In genomic region chr16:56669840-56670639, GRCh38 we compare ENCODE assay signal across 24 cellular contexts. TPM values are rescaled to one million over a fixed set of nuclear protein-coding genes. Genes with fewer than 3 reads are reported as not detected.
DNase-seq lines count a peak whose midpoint lies in the region; ATAC-seq, FAIRE-seq and TF ChIP-seq lines count a peak whose summit lies in the region.
"Had no signal": no experiment of that assay in that cellular context is flagged by ENCODE, and none has a peak within 500 bp of the region (broad histone marks: within the 10 kb centered on the region; RNA-seq: fewer than 3 reads in every experiment).

No MANE protein-coding gene starts in this region.

- H3K4me3 ChIP-seq in BLaER1 treated with 17β-estradiol and CSF1 and Interleukin-3, amounts not matched to agents 10 nM and 100 nM = no peak overlapping the region
- peak overlapping the region; percentile 45 for H3K4me3 ChIP-seq in HUES48 (ENCODE audit: low read depth, low read length)
- H3K4me3 ChIP-seq in duodenal mucosa (ENCODE audit: low read depth in 1 of 2, low read length in 2 of 2) = peak overlapping the region; percentile 56 to 78
- H3K4me3 ChIP-seq in right lobe of liver = peak overlapping the region; percentile 18 to 85 (median 73)
- H3K4me3 ChIP-seq: breast epithelium, PC-9, thoracic aorta had no signal

- 30% methylated on average over 14 of the region's 19 CpGs for WGBS in right lobe of liver (ENCODE audit: insufficient coverage, low coverage, low lambda C conversion rate, missing lambda C conversion rate)

- TF ChIP-seq CTCF in right lobe of liver (IDR thresholded peaks at IDR 0.05) = no peak
- no peak for TF ChIP-seq CTCF in RWPE1 (conservative IDR thresholded peaks at IDR 0.05; ENCODE audit: low read depth)
- TF ChIP-seq CTCF in chondrocyte (IDR thresholded peaks at IDR 0.05) = no peak

- H3K27me3 Mint-ChIP-seq in chondrocyte (ENCODE audit: low read depth) = peaks cover 41% of the 10 kb centered on the region

- FAIRE-seq in frontal cortex (lab: Jason Lieb, UNC) = no peak
- FAIRE-seq: small intestine had no signal

- no peaks in the 10 kb centered on the region for H3K9me3 Mint-ChIP-seq in chondrocyte (ENCODE audit: low read depth)
- H3K9me3 Mint-ChIP-seq: activated naive CD4-positive, alpha-beta T cell treated with anti-CD3 and anti-CD28 coated beads, Interleukin-2, amount 50 U/mL, for 72 hours had no signal

- no peak overlapping the region for H3K27ac ChIP-seq in BLaER1 treated with 17β-estradiol and CSF1 and Interleukin-3, amounts not matched to agents 10 nM and 100 nM
- no peak overlapping the region for H3K27ac ChIP-seq in HUES48 (ENCODE audit: low read depth, low read length)
- H3K27ac ChIP-seq in duodenal mucosa (ENCODE audit: low read depth, low read length) = peak overlapping the region; percentile 41
- peak overlapping the region in 2 of 3 donors; percentile 69 to 88 for H3K27ac ChIP-seq in right lobe of liver
- no peak overlapping the region for H3K27ac ChIP-seq in RWPE1
- H3K27ac ChIP-seq: breast epithelium, heart right ventricle, PC-9, thoracic aorta had no signal

- H3K27me3 ChIP-seq in BLaER1 treated with 17β-estradiol and CSF1 and Interleukin-3, amounts not matched to agents 10 nM and 100 nM = peaks cover 82 to 97% (median 92%) of the 10 kb centered on the region in 11 experiments
- peaks cover 96% of the 10 kb centered on the region for H3K27me3 ChIP-seq in HUES48 (ENCODE audit: control insufficient read depth, insufficient read depth, low read length)
- H3K27me3 ChIP-seq in duodenal mucosa (ENCODE audit: control insufficient read depth in 1 of 2, insufficient read depth in 2 of 2, low read length in 2 of 2) = peaks cover 0 to 14% of the 10 kb centered on the region in 2 donors
- no peaks in the 10 kb centered on the region for H3K27me3 ChIP-seq in right lobe of liver

- H3K4me2 ChIP-seq in BLaER1 treated with 17β-estradiol and CSF1 and Interleukin-3, amounts not matched to agents 10 nM and 100 nM = peak overlapping the region in 10 of 11 experiments; percentile 24 to 67 (median 38); a peak in 14 of 22 replicates
- H3K4me2 ChIP-seq: PC-9, SK-N-SH had no signal

- H3K4me1 ChIP-seq in BLaER1 treated with 17β-estradiol and CSF1 and Interleukin-3, amounts not matched to agents 10 nM and 100 nM = peaks cover 28 to 73% (median 50%) of the 10 kb centered on the region in 10 experiments
- peaks cover 17% of the 10 kb centered on the region for H3K4me1 ChIP-seq in HUES48 (ENCODE audit: control insufficient read depth, insufficient read depth, low read length)
- H3K4me1 ChIP-seq in duodenal mucosa (ENCODE audit: control insufficient read depth in 1 of 2, insufficient read depth in 2 of 2, low read length in 2 of 2) = peaks cover 13 to 23% of the 10 kb centered on the region in 2 donors
- H3K4me1 ChIP-seq in right lobe of liver = peaks cover 0 to 9% (median 0%) of the 10 kb centered on the region in 4 donors
- H3K4me1 ChIP-seq: breast epithelium had no signal

- H3K4me3 Mint-ChIP-seq in chondrocyte (ENCODE audit: unreplicated experiment) = no peak overlapping the region

- peaks cover 0 to 35% (median 9%) of the 10 kb centered on the region in 11 experiments; a peak in 12 of 22 replicates for H4K20me1 ChIP-seq in BLaER1 treated with 17β-estradiol and CSF1 and Interleukin-3, amounts not matched to agents 10 nM and 100 nM

- H3K4me1 Mint-ChIP-seq in chondrocyte (ENCODE audit: low read depth) = peaks cover 4% of the 10 kb centered on the region

- POLR2A ChIA-PET in RWPE1 (lab: Yijun Ruan, JAX; ENCODE audit: low non-redundant PET) = no interaction called here

- no peak overlapping the region for H3K9ac ChIP-seq in BLaER1 treated with 17β-estradiol and CSF1 and Interleukin-3, amounts not matched to agents 10 nM and 100 nM
- H3K9ac ChIP-seq in HUES48 (ENCODE audit: low read depth, low read length) = no peak overlapping the region
- H3K9ac ChIP-seq in duodenal mucosa (ENCODE audit: low read depth in 1 of 2, low read length in 2 of 2) = peak overlapping the region; percentile 55 to 78
- H3K9ac ChIP-seq: SK-N-SH had no signal

- CTCF ChIA-PET in RWPE1 (lab: Yijun Ruan, JAX) = no interaction called here

- ATAC-seq in right lobe of liver = peak in 1 of 4 donors; percentile 2

- no peaks in the 10 kb centered on the region for H3K36me3 ChIP-seq in BLaER1 treated with 17β-estradiol and CSF1 and Interleukin-3, amounts not matched to agents 10 nM and 100 nM
- H3K36me3 ChIP-seq in HUES48 (ENCODE audit: control insufficient read depth, insufficient read depth, low read length) (no peaks in the 10 kb centered on the region), duodenal mucosa (ENCODE audit: control insufficient read depth in 1 of 2, insufficient read depth in 2 of 2, low read length in 2 of 2) (peaks cover 0 to 11% of the 10 kb centered on the region in 2 donors), right lobe of liver (no peaks in the 10 kb centered on the region)
- H3K36me3 ChIP-seq: breast epithelium, heart right ventricle, thoracic aorta had no signal

- no peak for TF ChIP-seq POLR2A in right lobe of liver (IDR thresholded peaks at IDR 0.05)

- DNase-seq in right lobe of liver (peak in 2 of 3 donors; percentile 72 to 74), frontal cortex (ENCODE audit: low spot score in 2 of 2) (no peak), RWPE1 (ENCODE audit: low spot score) (no peak), chondrocyte (ENCODE audit: low spot score) (no peak), SW480 (ENCODE audit: low spot score) (no peak)
- DNase-seq: activated T-cell treated with anti-CD3 and anti-CD28 coated beads, Interleukin-2, amount 50 U/mL, for 1 hour; Caco-2; dermis blood vessel endothelial cell; heart right ventricle; left cardiac atrium; NCI-H1092 treated with DMSO at 0.1 percent for 48 hours; NCI-H748 treated with DMSO at 0.1 percent for 48 hours; PC-9; SK-N-SH; stimulated activated CD4-positive, alpha-beta T cell treated with anti-CD3 and anti-CD28 coated beads, Interleukin-4, amount 100 ng/mL, for 24 hours had no signal

- no peaks in the 10 kb centered on the region for H3K9me3 ChIP-seq in BLaER1 treated with 17β-estradiol and CSF1 and Interleukin-3, amounts not matched to agents 10 nM and 100 nM (replicated peaks in 1 of 11)
- H3K9me3 ChIP-seq in HUES48 (ENCODE audit: control insufficient read depth, insufficient read depth, low read length) (no peaks in the 10 kb centered on the region), duodenal mucosa (ENCODE audit: control insufficient read depth in 1 of 2, low read length in 2 of 2) (no peaks in the 10 kb centered on the region), right lobe of liver (no peaks in the 10 kb centered on the region)
- H3K9me3 ChIP-seq: breast epithelium, Caco-2, heart right ventricle, SK-N-SH, thoracic aorta had no signal

- no peaks in the 10 kb centered on the region for H3K36me3 Mint-ChIP-seq in chondrocyte (ENCODE audit: low read depth)

- H3K27ac Mint-ChIP-seq in chondrocyte (ENCODE audit: unreplicated experiment) = no peak overlapping the region
- H3K27ac Mint-ChIP-seq: activated naive CD4-positive, alpha-beta T cell treated with anti-CD3 and anti-CD28 coated beads, Interleukin-2, amount 50 U/mL, for 72 hours had no signal

- intact Hi-C loops in right lobe of liver (cut with DNase I) = no loop called here

RNA-seq across cellular contexts. Expression of gene MT1H, which starts 0.4 kb away (rescaled TPM):
- total RNA-seq in right lobe of liver = 1,000 to 10,000 TPM in 2 of 6 experiments, 100 to 1,000 TPM in 2, under 1 TPM in 1, not detected in 1; 0.74 to 1,258 (median 358) TPM
- total RNA-seq in frontal cortex = not detected
- not detected in 3 replicates for total RNA-seq in chondrocyte
- total RNA-seq: activated naive CD4-positive, alpha-beta T cell treated with anti-CD3 and anti-CD28 coated beads, Interleukin-2, amount 50 U/mL, for 72 hours; breast epithelium; Caco-2; dermis blood vessel endothelial cell; fibroblast of lung; left cardiac atrium; myocyte; PC-9; thoracic aorta had no signal

RNA-seq across cellular contexts. Expression of gene MT1G, which starts 2.2 kb away (rescaled TPM):
- total RNA-seq in right lobe of liver (1,000 to 10,000 TPM in 4 of 6 experiments, 100 to 1,000 TPM in 2; 490 to 8,056 (median 1,365) TPM), frontal cortex (not detected), chondrocyte (1.1 TPM in 2 of 3 replicates, not detected in the other)
- total RNA-seq: Caco-2, dermis blood vessel endothelial cell, myocyte, PC-9 had no signal

RNA-seq across cellular contexts. Expression of gene MT1X, which starts 12.2 kb away (rescaled TPM):
- 1,000 to 10,000 TPM in 4 of 6 experiments, 100 to 1,000 TPM in 2; 808 to 2,440 (median 1,620) TPM for total RNA-seq in right lobe of liver
- total RNA-seq in frontal cortex = 7.7 TPM
- total RNA-seq in chondrocyte = 36.6 to 136 TPM (median 44.7 TPM) in 3 replicates

RNA-seq across cellular contexts. Expression of gene MT1F, which starts 12.3 kb away (rescaled TPM):
- total RNA-seq in right lobe of liver (100 to 1,000 TPM in 4 of 6 experiments, 10 to 100 TPM in 2; 10.1 to 934 (median 197) TPM), frontal cortex (1.2 TPM), chondrocyte (2.6 to 5.8 TPM (median 4.4 TPM) in 3 replicates)
- total RNA-seq: myocyte had no signal

RNA-seq across cellular contexts. Expression of gene MT1B, which starts 18.4 kb away (rescaled TPM):
- 1 to 10 TPM in 3 of 6 experiments, not detected in 3; 1.6 to 7.7 (median 2.2) TPM for total RNA-seq in right lobe of liver
- not detected for total RNA-seq in frontal cortex
- not detected in 3 replicates for total RNA-seq in chondrocyte
- total RNA-seq: activated naive CD4-positive, alpha-beta T cell treated with anti-CD3 and anti-CD28 coated beads, Interleukin-2, amount 50 U/mL, for 72 hours; breast epithelium; Caco-2; dermis blood vessel endothelial cell; fibroblast of lung; heart right ventricle; left cardiac atrium; myocyte; PC-9; thoracic aorta had no signal

Comparison
In these comparisons a context has a peak if more than half of its experiments do, and no peak if none do; other contexts are left out.
1. H3K27ac ChIP-seq: peak in duodenal mucosa (single experiment) and right lobe of liver (2 of 3); none in BLaER1 treated with 17β-estradiol and CSF1 and Interleukin-3, amounts not matched to agents 10 nM and 100 nM (0 of 11), HUES48 (single experiment) and RWPE1 (single experiment).
2. H3K4me3 ChIP-seq: peak in HUES48 (single experiment), duodenal mucosa (2 of 2) and right lobe of liver (3 of 3); none in BLaER1 treated with 17β-estradiol and CSF1 and Interleukin-3, amounts not matched to agents 10 nM and 100 nM (0 of 10).
3. H3K9ac ChIP-seq: peak in duodenal mucosa (2 of 2); none in BLaER1 treated with 17β-estradiol and CSF1 and Interleukin-3, amounts not matched to agents 10 nM and 100 nM (0 of 11) and HUES48 (single experiment).
4. DNase-seq: peak in right lobe of liver (2 of 3); none in frontal cortex (0 of 2), RWPE1 (single experiment), chondrocyte (single experiment) and SW480 (single experiment).
5. RNA of gene MT1G, which starts 2.2 kb away (total RNA-seq): 490 to 8,056 TPM in right lobe of liver; 1.1 TPM in chondrocyte and not detected in frontal cortex (single experiment); every median in the first group is over 100 times any median in the second.